ENCODE assay signal across 8 cellular contexts in the genomic region with DNA sequence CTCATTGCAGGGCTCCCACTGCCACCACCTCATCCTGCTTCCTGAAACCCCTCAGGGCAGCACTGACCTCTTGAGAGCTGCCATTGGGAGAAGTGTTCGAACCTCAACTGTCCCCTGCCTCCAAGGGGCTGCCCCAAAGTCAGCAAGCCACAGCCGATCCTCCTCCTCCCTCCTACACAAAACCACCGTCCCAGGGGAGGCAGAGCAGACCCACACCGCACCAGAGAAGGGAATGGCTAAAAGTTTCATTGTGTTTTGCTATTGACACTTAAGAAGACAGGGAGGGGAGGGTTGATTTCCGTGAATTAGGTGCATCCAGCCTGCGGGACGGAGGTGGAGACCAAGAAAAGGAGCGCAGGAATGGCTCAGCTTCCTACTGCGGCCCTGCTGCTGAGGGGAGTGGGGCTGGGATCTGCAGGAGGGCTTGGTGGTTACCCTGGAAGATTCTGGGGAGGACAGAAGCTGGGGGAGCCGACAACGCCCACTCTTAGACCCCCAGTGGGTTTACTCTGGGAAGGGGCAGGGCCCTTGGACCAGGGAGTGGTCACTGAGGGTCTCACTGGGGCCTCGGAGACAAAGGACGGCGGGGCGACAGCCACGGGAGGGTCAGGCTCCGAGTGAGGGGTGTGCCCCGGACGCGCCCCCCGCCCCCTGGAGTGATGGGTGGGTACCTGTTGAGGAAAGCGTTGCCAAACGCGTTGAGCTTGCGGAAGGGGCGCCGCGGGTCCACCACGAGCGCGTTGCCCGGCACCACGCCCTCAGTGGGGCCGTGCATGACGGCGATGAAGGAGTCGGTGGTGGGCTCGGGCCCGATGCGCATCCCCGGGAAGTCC. TPM values are rescaled to one million over a fixed set of nuclear protein-coding genes. Genes with fewer than 3 reads are reported as not detected.
A peak's percentile ranks its signal among the peaks of the same experiment; 100 is the strongest.
DNase-seq lines count a peak whose midpoint lies in the region; ATAC-seq and TF ChIP-seq lines count a peak whose summit lies in the region.

No MANE protein-coding gene starts in this region.

- peak; percentile 46 for DNase-seq in adipocyte (ENCODE audit: low read depth)
- DNase-seq in kidney epithelial cell (ENCODE audit: low read depth): no peak
- DNase-seq in retina: no peak
- no peak for DNase-seq in activated CD4-positive, CD25-positive, alpha-beta regulatory T cell treated with anti-CD3 and anti-CD28 coated beads, Interleukin-2, amount 50 U/mL, for 72 hours

- TF ChIP-seq POLR2A in GM18505 (IDR thresholded peaks at IDR 0.05; ENCODE audit: borderline replicate concordance, extremely low read depth, insufficient read depth, insufficient read length): no peak

- H3K9me3 ChIP-seq in adipocyte (ENCODE audit: control insufficient read depth, low read length): no peaks in the 10 kb centered on the region
- no peaks in the 10 kb centered on the region for H3K9me3 ChIP-seq in subcutaneous abdominal adipose tissue (ENCODE audit: control insufficient read depth in 5 of 5, low read length in 5 of 5)

- H3K36me3 ChIP-seq in adipocyte (ENCODE audit: control insufficient read depth, insufficient read depth, low read length, severe bottlenecking) (peaks cover 14% of the 10 kb centered on the region), kidney epithelial cell (ENCODE audit: control insufficient read depth, insufficient read depth, low read length) (peaks cover 1% of the 10 kb centered on the region), subcutaneous abdominal adipose tissue (ENCODE audit: control insufficient read depth in 5 of 5, insufficient read depth in 5 of 5, low read length in 5 of 5) (peaks cover 0 to 23% (median 18%) of the 10 kb centered on the region in 5 donors)

- ATAC-seq in GM18505 (IDR thresholded peaks at IDR 0.05; ENCODE audit: unreplicated experiment) (peak; percentile 1), HG03432 (IDR thresholded peaks at IDR 0.05; ENCODE audit: unreplicated experiment) (peak; percentile 21), GM18867 (IDR thresholded peaks at IDR 0.05; ENCODE audit: unreplicated experiment) (no peak)

- H3K27ac ChIP-seq in subcutaneous abdominal adipose tissue (ENCODE audit: low read depth, low read length): peak overlapping the region; percentile 94

- peaks cover 54% of the 10 kb centered on the region for H3K4me1 ChIP-seq in adipocyte (ENCODE audit: control insufficient read depth, insufficient read depth, low read length)
- peaks cover 23 to 83% (median 77%) of the 10 kb centered on the region in 5 donors for H3K4me1 ChIP-seq in subcutaneous abdominal adipose tissue (ENCODE audit: control insufficient read depth in 5 of 5, insufficient read depth in 5 of 5, low read length in 5 of 5)

- no peak for TF ChIP-seq CTCF in kidney epithelial cell (IDR thresholded peaks at IDR 0.05; ENCODE audit: insufficient read depth, low read length, poor library complexity, severe bottlenecking)

- H3K27me3 ChIP-seq in adipocyte (replicated peaks; ENCODE audit: control insufficient read depth, insufficient read depth, low read length): no peaks in the 10 kb centered on the region
- H3K27me3 ChIP-seq in kidney epithelial cell (ENCODE audit: control insufficient read depth, insufficient read depth, low read length): no peaks in the 10 kb centered on the region
- no peaks in the 10 kb centered on the region for H3K27me3 ChIP-seq in subcutaneous abdominal adipose tissue (ENCODE audit: control insufficient read depth in 5 of 5, insufficient read depth in 4 of 5, low read length in 5 of 5)

- H3K9ac ChIP-seq in adipocyte (ENCODE audit: low read length) (peak overlapping the region; percentile 88), subcutaneous abdominal adipose tissue (ENCODE audit: low read length in 5 of 5) (peak overlapping the region; percentile 73 to 98 (median 96))

- H3K4me3 ChIP-seq in adipocyte (ENCODE audit: low read length) (peak overlapping the region; percentile 86), kidney epithelial cell (ENCODE audit: low read depth, low read length) (peak overlapping the region; percentile 89), subcutaneous abdominal adipose tissue (ENCODE audit: low read depth in 1 of 5, low read length in 5 of 5) (peak overlapping the region; percentile 90 to 100 (median 98))

RNA-seq across cellular contexts. Expression of gene EHD1, which starts 0.8 kb away (rescaled TPM):
- total RNA-seq in kidney epithelial cell: 87.7 and 100 TPM in 2 replicates

RNA-seq across cellular contexts. Expression of gene CDC42BPG, which starts 33.2 kb away (rescaled TPM):
- 10.7 and 12.8 TPM in 2 replicates for total RNA-seq in kidney epithelial cell

RNA-seq across cellular contexts. Expression of gene ATG2A, which starts 39.4 kb away (rescaled TPM):
- total RNA-seq in kidney epithelial cell: 24.8 and 28.6 TPM in 2 replicates

RNA-seq across cellular contexts. Expression of gene PPP2R5B, which starts 46.9 kb away (rescaled TPM):
- total RNA-seq in kidney epithelial cell: 26.9 and 31.1 TPM in 2 replicates

RNA-seq across cellular contexts. Expression of gene GPHA2, which starts 58.1 kb away (rescaled TPM):
- total RNA-seq in kidney epithelial cell: not detected in 2 replicates
